In genomic region chr3:111691293-111691909, GRCh38 we compare ENCODE assay signal across 8 cellular contexts. TPM values are rescaled to one million over a fixed set of nuclear protein-coding genes. Genes with fewer than 3 reads are reported as not detected.
A peak's percentile ranks its signal among the peaks of the same experiment; 100 is the strongest.
DNase-seq lines count a peak whose midpoint lies in the region; ATAC-seq and TF ChIP-seq lines count a peak whose summit lies in the region.

No MANE protein-coding gene starts in this region.

- no peak overlapping the region for H3K4me3 Mint-ChIP-seq in activated CD8-positive, alpha-beta T cell treated with anti-CD3 and anti-CD28 coated beads for 36 hours
- no peak overlapping the region for H3K4me3 Mint-ChIP-seq in stimulated activated effector memory CD8-positive, alpha-beta T cell treated with anti-CD3 and anti-CD28 coated beads, Interleukin-12 subunit alpha, Interleukin-12 subunit beta, amount 100 ng/mL, for 72 hours

- peak; percentile 7 for DNase-seq in NCI-H2029 treated with DMSO at 0.1 percent for 48 hours (lab: John Stamatoyannopoulos, UW)
- DNase-seq in NCI-H2029 (lab: John Stamatoyannopoulos, UW): no peak
- peak; percentile 39 for DNase-seq in NCI-H1092 (lab: John Stamatoyannopoulos, UW)
- no peak for DNase-seq in activated CD8-positive, alpha-beta T cell treated with anti-CD3 and anti-CD28 coated beads for 36 hours
- DNase-seq in kidney epithelial cell (ENCODE audit: low read depth): no peak
- DNase-seq in stimulated activated effector memory CD8-positive, alpha-beta T cell treated with anti-CD3 and anti-CD28 coated beads, Interleukin-12 subunit alpha, Interleukin-12 subunit beta, amount 100 ng/mL, for 72 hours (ENCODE audit: low spot score in 2 of 2): no peak
- DNase-seq in neuronal stem cell (ENCODE audit: low spot score): no peak

- no peak overlapping the region for H3K18ac ChIP-seq in neuronal stem cell (ENCODE audit: low read length)

- no peak overlapping the region for H3K14ac ChIP-seq in neuronal stem cell (ENCODE audit: low read length)

- no peak overlapping the region for H2BK15ac ChIP-seq in neuronal stem cell (ENCODE audit: low read length)

- no peaks in the 10 kb centered on the region for H3K9me3 ChIP-seq in neuronal stem cell (replicated peaks in 1 of 2; ENCODE audit: control insufficient read depth in 2 of 2, insufficient read depth in 1 of 2, low read depth in 1 of 2, low read length in 2 of 2)

- H3K4me1 ChIP-seq in neuronal stem cell (ENCODE audit: control insufficient read depth in 2 of 2, insufficient read depth in 1 of 2, low read depth in 1 of 2, low read length in 2 of 2): no peaks in the 10 kb centered on the region

- H3K27ac Mint-ChIP-seq in activated CD8-positive, alpha-beta T cell treated with anti-CD3 and anti-CD28 coated beads for 36 hours: no peak overlapping the region
- no peak overlapping the region for H3K27ac Mint-ChIP-seq in stimulated activated effector memory CD8-positive, alpha-beta T cell treated with anti-CD3 and anti-CD28 coated beads, Interleukin-12 subunit alpha, Interleukin-12 subunit beta, amount 100 ng/mL, for 72 hours

- no peak overlapping the region for H2AFZ ChIP-seq in neuronal stem cell (ENCODE audit: low read length)

- intact Hi-C loops in activated CD8-positive, alpha-beta T cell treated with anti-CD3 and anti-CD28 coated beads for 36 hours (cut with micrococcal nuclease): no loop called here

- no peak overlapping the region for H2BK12ac ChIP-seq in neuronal stem cell (ENCODE audit: low read length)

- H3K27me3 ChIP-seq in kidney epithelial cell (ENCODE audit: control insufficient read depth, insufficient read depth, low read length) (no peaks in the 10 kb centered on the region), neuronal stem cell (ENCODE audit: control insufficient read depth in 3 of 3, insufficient read depth in 3 of 3, low read depth in 1 of 3, low read length in 3 of 3) (no peaks in the 10 kb centered on the region)

- H3K4me3 ChIP-seq in kidney epithelial cell (ENCODE audit: low read depth, low read length): no peak overlapping the region
- no peak overlapping the region for H3K4me3 ChIP-seq in neuronal stem cell (ENCODE audit: low read length in 2 of 2)

- H3K79me1 ChIP-seq in neuronal stem cell (ENCODE audit: low read depth, low read length): no peaks in the 10 kb centered on the region

- H3K9ac ChIP-seq in neuronal stem cell (ENCODE audit: low read depth, low read length, poor library complexity): no peak overlapping the region

- H4K91ac ChIP-seq in neuronal stem cell (ENCODE audit: low read depth, low read length, poor library complexity): no peak overlapping the region

- H3K9me3 Mint-ChIP-seq in activated CD8-positive, alpha-beta T cell treated with anti-CD3 and anti-CD28 coated beads for 36 hours: no peaks in the 10 kb centered on the region
- H3K9me3 Mint-ChIP-seq in stimulated activated effector memory CD8-positive, alpha-beta T cell treated with anti-CD3 and anti-CD28 coated beads, Interleukin-12 subunit alpha, Interleukin-12 subunit beta, amount 100 ng/mL, for 72 hours: no peaks in the 10 kb centered on the region

- TF ChIP-seq CTCF in activated CD8-positive, alpha-beta T cell treated with anti-CD3 and anti-CD28 coated beads for 36 hours (IDR thresholded peaks at IDR 0.05): peak; percentile 18
- TF ChIP-seq CTCF in kidney epithelial cell (IDR thresholded peaks at IDR 0.05; ENCODE audit: insufficient read depth, low read length, poor library complexity, severe bottlenecking): peak; percentile 54

- H3K4me1 Mint-ChIP-seq in activated CD8-positive, alpha-beta T cell treated with anti-CD3 and anti-CD28 coated beads for 36 hours (ENCODE audit: low read depth): peaks cover 75% of the 10 kb centered on the region
- H3K4me1 Mint-ChIP-seq in stimulated activated effector memory CD8-positive, alpha-beta T cell treated with anti-CD3 and anti-CD28 coated beads, Interleukin-12 subunit alpha, Interleukin-12 subunit beta, amount 100 ng/mL, for 72 hours: peaks cover 77% of the 10 kb centered on the region

- peaks cover 3% of the 10 kb centered on the region for H3K36me3 Mint-ChIP-seq in activated CD8-positive, alpha-beta T cell treated with anti-CD3 and anti-CD28 coated beads for 36 hours (ENCODE audit: low read depth)
- peaks cover 15% of the 10 kb centered on the region for H3K36me3 Mint-ChIP-seq in stimulated activated effector memory CD8-positive, alpha-beta T cell treated with anti-CD3 and anti-CD28 coated beads, Interleukin-12 subunit alpha, Interleukin-12 subunit beta, amount 100 ng/mL, for 72 hours

- no peak overlapping the region for H2AK5ac ChIP-seq in neuronal stem cell (ENCODE audit: low read depth, low read length)

- no peak overlapping the region for H3K4ac ChIP-seq in neuronal stem cell (ENCODE audit: low read length)

- no peak overlapping the region for H3K4me2 ChIP-seq in neuronal stem cell (ENCODE audit: insufficient read depth, low read length, poor library complexity, severe bottlenecking)

- H4K8ac ChIP-seq in neuronal stem cell (ENCODE audit: low read depth, low read length): no peak overlapping the region

- H2BK120ac ChIP-seq in neuronal stem cell (ENCODE audit: low read depth, low read length): no peak overlapping the region

- no peak for ATAC-seq in activated CD8-positive, alpha-beta T cell treated with anti-CD3 and anti-CD28 coated beads for 36 hours
- no peak for ATAC-seq in stimulated activated effector memory CD8-positive, alpha-beta T cell treated with anti-CD3 and anti-CD28 coated beads, Interleukin-12 subunit alpha, Interleukin-12 subunit beta, amount 100 ng/mL, for 72 hours
- ATAC-seq in GM21367 (IDR thresholded peaks at IDR 0.05; ENCODE audit: unreplicated experiment): no peak

- no peaks in the 10 kb centered on the region for H3K36me3 ChIP-seq in kidney epithelial cell (ENCODE audit: control insufficient read depth, insufficient read depth, low read length)
- no peaks in the 10 kb centered on the region for H3K36me3 ChIP-seq in neuronal stem cell (replicated peaks in 1 of 2; ENCODE audit: control insufficient read depth in 2 of 2, insufficient read depth in 2 of 2, low read length in 2 of 2)

- no CpG with 5 or more reads among the region's 2 CpGs for WGBS in neuronal stem cell (ENCODE audit: extremely low coverage in 2 of 2, insufficient read length in 2 of 2, insufficient replicate concordance in 1 of 2), 2 donors

- H2BK5ac ChIP-seq in neuronal stem cell (ENCODE audit: low read length): no peak overlapping the region

- no peak overlapping the region for H3K23ac ChIP-seq in neuronal stem cell (ENCODE audit: low read depth, low read length, poor library complexity)

- POLR2A ChIA-PET in activated CD8-positive, alpha-beta T cell treated with anti-CD3 and anti-CD28 coated beads for 36 hours (lab: Charles Lee): interaction anchor here (0.8 to 2.0 kb wide), 3 partner anchors 10 to 22 kb away, joined by 3 to 6 read pairs (median 4); no protein-coding TSS in a partner anchor

- CTCF ChIA-PET in activated CD8-positive, alpha-beta T cell treated with anti-CD3 and anti-CD28 coated beads for 36 hours (lab: Charles Lee): interaction anchor here (0.6 to 4.3 kb wide), 15 partner anchors 10 to 278 kb away, joined by 3 to 39 read pairs (median 5); partner anchors contain the start of gene ZBED2

- no peaks in the 10 kb centered on the region for H3K27me3 Mint-ChIP-seq in activated CD8-positive, alpha-beta T cell treated with anti-CD3 and anti-CD28 coated beads for 36 hours

- no peak overlapping the region for H3K27ac ChIP-seq in neuronal stem cell (replicated peaks; ENCODE audit: low read length)

RNA-seq across cellular contexts. Expression of gene PLCXD2, which starts 16.9 kb away (rescaled TPM):
- total RNA-seq in activated CD8-positive, alpha-beta T cell treated with anti-CD3 and anti-CD28 coated beads for 36 hours: 10 to 100 TPM; 10.8 to 11.4 TPM
- total RNA-seq in kidney epithelial cell: 4.4 and 6.3 TPM in 2 replicates
- 2.3 TPM for polyA plus RNA-seq in neuronal stem cell (2013, experiment 1 of 2)
- 2.4 TPM for polyA plus RNA-seq in neuronal stem cell (2013, experiment 2 of 2)

Comparison
In these comparisons a context has a peak if more than half of its experiments do, and no peak if none do; other contexts are left out.
1. DNase-seq: peak in NCI-H2029 treated with DMSO at 0.1 percent for 48 hours (single experiment) and NCI-H1092 (single experiment); none in NCI-H2029 (single experiment), activated CD8-positive, alpha-beta T cell treated with anti-CD3 and anti-CD28 coated beads for 36 hours (single experiment), kidney epithelial cell (single experiment), stimulated activated effector memory CD8-positive, alpha-beta T cell treated with anti-CD3 and anti-CD28 coated beads, Interleukin-12 subunit alpha, Interleukin-12 subunit beta, amount 100 ng/mL, for 72 hours (0 of 2) and neuronal stem cell (single experiment).